Comparison of ENCODE assay signal across 25 cellular contexts in the genomic region with DNA sequence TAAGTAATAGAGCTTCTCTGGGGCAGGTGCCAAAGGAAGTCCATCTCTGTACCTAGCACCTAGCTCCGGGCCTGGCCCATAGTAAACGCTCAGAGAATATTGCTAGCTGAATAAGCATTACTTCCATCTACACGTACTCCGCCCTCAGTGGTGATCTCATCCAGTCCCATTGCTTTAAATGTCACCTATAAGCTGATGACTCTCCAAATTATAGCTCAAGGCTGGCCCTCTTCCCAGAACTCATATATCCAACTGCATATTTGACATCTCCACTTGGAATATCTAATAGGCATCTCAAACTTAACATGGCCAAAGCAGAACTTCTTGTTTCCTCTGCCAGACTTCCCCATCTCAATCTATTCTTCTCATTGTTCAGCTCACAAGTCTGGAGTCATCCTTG. TPM values are rescaled to one million over a fixed set of nuclear protein-coding genes. Genes with fewer than 3 reads are reported as not detected.
DNase-seq lines count a peak whose midpoint lies in the region; ATAC-seq and TF ChIP-seq lines count a peak whose summit lies in the region.
"Had no signal": no experiment of that assay in that cellular context is flagged by ENCODE, and none has a peak within 500 bp of the region (broad histone marks: within the 10 kb centered on the region; RNA-seq: fewer than 3 reads in every experiment).

No MANE protein-coding gene starts in this region.

- H3K36me3 Mint-ChIP-seq in T-helper 17 cell (ENCODE audit: low read depth): no peaks in the 10 kb centered on the region
- H3K36me3 Mint-ChIP-seq: activated CD4-positive, alpha-beta memory T cell treated with anti-CD3 and anti-CD28 coated beads for 36 hours; activated naive CD8-positive, alpha-beta T cell treated with anti-CD3 and anti-CD28 coated beads for 36 hours; natural killer cell had no signal

- TF ChIP-seq POLR2A in esophagus squamous epithelium (IDR thresholded peaks at IDR 0.05): no peak
- no peak for TF ChIP-seq POLR2A in suprapubic skin (IDR thresholded peaks at IDR 0.05)

- intact Hi-C loops in esophagus squamous epithelium (cut with DNase I): no loop called here

- no peaks in the 10 kb centered on the region for H3K27me3 Mint-ChIP-seq in T-helper 17 cell
- H3K27me3 Mint-ChIP-seq: activated CD4-positive, alpha-beta memory T cell treated with anti-CD3 and anti-CD28 coated beads for 36 hours; activated naive CD8-positive, alpha-beta T cell treated with anti-CD3 and anti-CD28 coated beads for 36 hours had no signal

- DNase-seq in DMS 273 (lab: John Stamatoyannopoulos, UW; ENCODE audit: unreplicated experiment) (peak; percentile 10), DMS 273 treated with DMSO at 0.1 percent for 48 hours (lab: John Stamatoyannopoulos, UW) (no peak), T-helper 17 cell (no peak), esophagus squamous epithelium (lab: John Stamatoyannopoulos, UW) (no peak), COLO829 (ENCODE audit: low spot score) (no peak), KBM-7 (no peak), suprapubic skin (ENCODE audit: low spot score in 2 of 2) (no peak)
- DNase-seq in activated naive CD4-positive, alpha-beta T cell treated with Interleukin-2 at 50 U/mL for 16 hours: no peak
- DNase-seq: 8988T; activated CD4-positive, alpha-beta memory T cell treated with anti-CD3 and anti-CD28 coated beads for 36 hours; activated CD4-positive, CD25-positive, alpha-beta regulatory T cell; activated CD8-positive, alpha-beta memory T cell treated with anti-CD3 and anti-CD28 coated beads, Interleukin-2, amount 50 U/mL, for 48 hours; activated naive CD8-positive, alpha-beta T cell treated with anti-CD3 and anti-CD28 coated beads for 36 hours; HCEC 1CT; left ventricle myocardium inferior; midbrain; natural killer cell; ovary; SHP77 treated with DMSO at 0.1 percent for 48 hours; stimulated activated naive CD4-positive, alpha-beta T cell treated with Interleukin-2 at 50 U/mL for 16 hours; SW 1271; tibial artery had no signal

- H3K4me1 Mint-ChIP-seq in T-helper 17 cell: peaks cover 9% of the 10 kb centered on the region
- H3K4me1 Mint-ChIP-seq: activated naive CD8-positive, alpha-beta T cell treated with anti-CD3 and anti-CD28 coated beads for 36 hours had no signal

- H3K4me3 ChIP-seq in esophagus squamous epithelium (no peak overlapping the region), suprapubic skin (no peak overlapping the region)
- H3K4me3 ChIP-seq: gastroesophageal sphincter, left ventricle myocardium inferior, ovary, tibial artery had no signal

- 70 to 75% methylated on average over 4 of the region's 4 CpGs for WGBS in esophagus squamous epithelium, 2 donors
- 80% methylated on average over 4 of the region's 4 CpGs for WGBS in suprapubic skin

- no peak for ATAC-seq in T-helper 17 cell
- ATAC-seq: gastroesophageal sphincter, HepG2, natural killer cell had no signal

- H3K4me3 Mint-ChIP-seq in T-helper 17 cell: peak overlapping the region; percentile 43
- H3K4me3 Mint-ChIP-seq: activated CD4-positive, alpha-beta memory T cell treated with anti-CD3 and anti-CD28 coated beads for 36 hours; activated naive CD8-positive, alpha-beta T cell treated with anti-CD3 and anti-CD28 coated beads for 36 hours; natural killer cell had no signal

- H3K9me3 ChIP-seq in T-helper 17 cell (ENCODE audit: control insufficient read depth, low read length, poor library complexity, severe bottlenecking): no peaks in the 10 kb centered on the region
- H3K9me3 ChIP-seq in esophagus squamous epithelium: no peaks in the 10 kb centered on the region
- no peaks in the 10 kb centered on the region for H3K9me3 ChIP-seq in suprapubic skin
- H3K9me3 ChIP-seq: gastroesophageal sphincter, left ventricle myocardium inferior, ovary, tibial artery had no signal

- H3K36me3 ChIP-seq in esophagus squamous epithelium (peaks cover 0 to 18% (median 5%) of the 10 kb centered on the region in 3 donors), suprapubic skin (no peaks in the 10 kb centered on the region)
- H3K36me3 ChIP-seq: left ventricle myocardium inferior, ovary had no signal

- TF ChIP-seq EP300 in suprapubic skin (IDR thresholded peaks at IDR 0.05): no peak

- TF ChIP-seq CTCF in esophagus squamous epithelium (IDR thresholded peaks at IDR 0.05): no peak
- no peak for TF ChIP-seq CTCF in suprapubic skin (IDR thresholded peaks at IDR 0.05)

- H3K27me3 ChIP-seq in esophagus squamous epithelium: no peaks in the 10 kb centered on the region
- no peaks in the 10 kb centered on the region for H3K27me3 ChIP-seq in suprapubic skin
- H3K27me3 ChIP-seq: gastroesophageal sphincter, ovary, tibial artery had no signal

- H3K27ac Mint-ChIP-seq in T-helper 17 cell: no peak overlapping the region
- H3K27ac Mint-ChIP-seq: activated CD4-positive, alpha-beta memory T cell treated with anti-CD3 and anti-CD28 coated beads for 36 hours; activated naive CD8-positive, alpha-beta T cell treated with anti-CD3 and anti-CD28 coated beads for 36 hours had no signal

- H3K27ac ChIP-seq in esophagus squamous epithelium (peak overlapping the region in 3 of 4 donors; percentile 42 to 61 (median 44)), suprapubic skin (no peak overlapping the region)
- H3K27ac ChIP-seq: epithelial cell of prostate, left ventricle myocardium inferior, tibial artery had no signal

- peaks cover 0 to 6% (median 0%) of the 10 kb centered on the region in 3 donors for H3K4me1 ChIP-seq in esophagus squamous epithelium
- H3K4me1 ChIP-seq in suprapubic skin: no peaks in the 10 kb centered on the region
- H3K4me1 ChIP-seq: gastroesophageal sphincter, tibial artery had no signal

- in situ Hi-C loops in KBM-7 (cut with MboI; ENCODE audit: low pct_unique_long_range_greater_than_20kb, low sequenced_read_pairs): no loop called here

RNA-seq across cellular contexts. Expression of gene DYNLL1, which starts 6.9 kb away (rescaled TPM):
- 10 to 100 TPM; 70.2 to 72.2 TPM for total RNA-seq in T-helper 17 cell
- total RNA-seq in esophagus squamous epithelium: 100 to 1,000 TPM; 368 to 605 (median 490) TPM
- 100 to 1,000 TPM; 167 to 493 (median 469) TPM for total RNA-seq in suprapubic skin

RNA-seq across cellular contexts. Expression of gene SRSF9, which starts 19.5 kb away (rescaled TPM):
- total RNA-seq in T-helper 17 cell: 100 to 1,000 TPM; 122 to 124 TPM
- total RNA-seq in esophagus squamous epithelium: 100 to 1,000 TPM in 1 of 4 donors, 10 to 100 TPM in 3; 85.6 to 128 (median 93.2) TPM
- 10 to 100 TPM; 51.5 to 98.5 (median 73.0) TPM for total RNA-seq in suprapubic skin

RNA-seq across cellular contexts. Expression of gene COQ5, which starts 39.9 kb away (rescaled TPM):
- 10 to 100 TPM; 11.7 to 11.8 TPM for total RNA-seq in T-helper 17 cell
- total RNA-seq in esophagus squamous epithelium: 10 to 100 TPM; 12.2 to 27.7 (median 20.3) TPM
- 10 to 100 TPM; 14.9 to 18.7 (median 18.0) TPM for total RNA-seq in suprapubic skin

RNA-seq across cellular contexts. Expression of gene GATC, which starts 42.8 kb away (rescaled TPM):
- total RNA-seq in T-helper 17 cell (10 to 100 TPM; 15.6 to 18.7 TPM), esophagus squamous epithelium (10 to 100 TPM in 3 of 4 donors, 1 to 10 TPM in 1; 8.1 to 19.8 (median 14.2) TPM), suprapubic skin (10 to 100 TPM; 17.5 to 27.8 (median 21.0) TPM)

RNA-seq across cellular contexts. Expression of gene TRIAP1, which starts 42.8 kb away (rescaled TPM):
- total RNA-seq in T-helper 17 cell (10 to 100 TPM; 18.6 to 21.9 TPM), esophagus squamous epithelium (10 to 100 TPM in 3 of 4 donors, 1 to 10 TPM in 1; 7.1 to 39.3 (median 23.3) TPM), suprapubic skin (10 to 100 TPM in 3 of 4 donors, 1 to 10 TPM in 1; 9.7 to 22.9 (median 17.4) TPM)
